ENCODE assay signal across 15 cellular contexts in the genomic region with DNA sequence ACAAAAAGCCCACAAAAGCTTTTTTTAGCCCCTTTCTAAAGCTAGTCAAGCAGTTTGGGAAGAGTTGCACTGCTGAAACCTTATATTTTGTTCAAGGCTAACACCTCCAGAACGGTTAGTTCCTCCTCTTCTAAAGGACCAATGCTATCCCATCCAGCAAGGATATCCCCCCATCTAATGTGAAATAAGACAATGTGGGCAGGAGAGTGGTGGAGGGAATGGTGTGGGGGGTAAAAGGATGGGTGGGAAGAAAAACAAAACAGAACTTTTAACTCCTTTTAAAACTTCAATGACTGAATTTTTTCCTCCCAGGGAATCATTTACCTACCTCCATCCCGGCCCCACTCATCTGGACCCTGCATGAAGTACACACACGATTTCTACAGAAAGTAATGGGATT. TPM values are rescaled to one million over a fixed set of nuclear protein-coding genes. Genes with fewer than 3 reads are reported as not detected.
A peak's percentile ranks its signal among the peaks of the same experiment; 100 is the strongest.
DNase-seq lines count a peak whose midpoint lies in the region; ATAC-seq and TF ChIP-seq lines count a peak whose summit lies in the region.
"Had no signal": no experiment of that assay in that cellular context is flagged by ENCODE, and none has a peak within 500 bp of the region (broad histone marks: within the 10 kb centered on the region; RNA-seq: fewer than 3 reads in every experiment).

No MANE protein-coding gene starts in this region.

- intact Hi-C loops in naive thymus-derived CD4-positive, alpha-beta T cell (cut with micrococcal nuclease) = no loop called here
- intact Hi-C loops in vagina (cut with DNase I) = no loop called here

- peaks cover 56 to 59% of the 10 kb centered on the region in 2 donors for H3K4me1 ChIP-seq in naive thymus-derived CD4-positive, alpha-beta T cell (ENCODE audit: control insufficient read depth in 2 of 2, insufficient read depth in 2 of 2, low read length in 2 of 2)
- H3K4me1 ChIP-seq in vagina = peaks cover 51% of the 10 kb centered on the region

- peak overlapping the region; percentile 63 for H3K27ac ChIP-seq in naive thymus-derived CD4-positive, alpha-beta T cell (ENCODE audit: low read depth, low read length)
- H3K27ac ChIP-seq in vagina = no peak overlapping the region
- H3K27ac ChIP-seq: cardiac muscle cell, lower lobe of right lung had no signal

- no peak for TF ChIP-seq CTCF in vagina (IDR thresholded peaks at IDR 0.05)

- H3K9me3 ChIP-seq in T-helper 17 cell (ENCODE audit: control insufficient read depth, low read length, poor library complexity, severe bottlenecking) = no peaks in the 10 kb centered on the region
- H3K9me3 ChIP-seq in naive thymus-derived CD4-positive, alpha-beta T cell (ENCODE audit: control insufficient read depth in 2 of 3, low read length in 3 of 3) = no peaks in the 10 kb centered on the region
- H3K9me3 ChIP-seq in vagina = no peaks in the 10 kb centered on the region
- H3K9me3 ChIP-seq: lower lobe of right lung, spleen, thyroid gland had no signal

- no peak for ATAC-seq in activated naive CD8-positive, alpha-beta T cell treated with anti-CD3 and anti-CD28 coated beads, Interleukin-2, amount 50 U/mL, for 24 hours
- no peak for ATAC-seq in T-helper 17 cell
- ATAC-seq in naive thymus-derived CD4-positive, alpha-beta T cell = no peak
- no peak for ATAC-seq in GM18858 (IDR thresholded peaks at IDR 0.05; ENCODE audit: unreplicated experiment)
- ATAC-seq in GM19463 (IDR thresholded peaks at IDR 0.05; ENCODE audit: unreplicated experiment) = no peak

- CTCF ChIA-PET in naive thymus-derived CD4-positive, alpha-beta T cell (lab: Charles Lee) = no interaction called here

- no peaks in the 10 kb centered on the region for H3K36me3 Mint-ChIP-seq in activated naive CD8-positive, alpha-beta T cell
- no peaks in the 10 kb centered on the region for H3K36me3 Mint-ChIP-seq in activated naive CD8-positive, alpha-beta T cell treated with anti-CD3 and anti-CD28 coated beads, Interleukin-2, amount 50 U/mL, for 24 hours (ENCODE audit: low read depth)
- H3K36me3 Mint-ChIP-seq in T-helper 17 cell (ENCODE audit: low read depth) = no peaks in the 10 kb centered on the region
- H3K36me3 Mint-ChIP-seq in naive thymus-derived CD4-positive, alpha-beta T cell = no peaks in the 10 kb centered on the region
- H3K36me3 Mint-ChIP-seq: activated naive CD4-positive, alpha-beta T cell treated with anti-CD3 and anti-CD28 coated beads, Interleukin-2, amount 50 U/mL, for 72 hours had no signal

- peak overlapping the region; percentile 67 for H3K4me3 ChIP-seq in naive thymus-derived CD4-positive, alpha-beta T cell (ENCODE audit: low read length)
- H3K4me3 ChIP-seq in vagina = no peak overlapping the region
- H3K4me3 ChIP-seq: cardiac muscle cell, lower lobe of right lung, thyroid gland had no signal

- H3K36me3 ChIP-seq in naive thymus-derived CD4-positive, alpha-beta T cell (ENCODE audit: control insufficient read depth in 2 of 3, insufficient read depth in 3 of 3, low read length in 3 of 3) = no peaks in the 10 kb centered on the region
- H3K36me3 ChIP-seq in vagina = no peaks in the 10 kb centered on the region
- H3K36me3 ChIP-seq: cardiac muscle cell, lower lobe of right lung, thyroid gland had no signal

- peak overlapping the region; percentile 88 for H3K4me3 Mint-ChIP-seq in activated naive CD8-positive, alpha-beta T cell
- H3K4me3 Mint-ChIP-seq in activated naive CD8-positive, alpha-beta T cell treated with anti-CD3 and anti-CD28 coated beads, Interleukin-2, amount 50 U/mL, for 24 hours = no peak overlapping the region
- H3K4me3 Mint-ChIP-seq in T-helper 17 cell = peak overlapping the region; percentile 5
- H3K4me3 Mint-ChIP-seq in naive thymus-derived CD4-positive, alpha-beta T cell = peak overlapping the region in 9 of 10 donors; percentile 9 to 94 (median 87)

- H3K27me3 ChIP-seq in naive thymus-derived CD4-positive, alpha-beta T cell (ENCODE audit: control insufficient read depth in 2 of 2, insufficient read depth in 2 of 2, low read length in 2 of 2) = no peaks in the 10 kb centered on the region
- no peaks in the 10 kb centered on the region for H3K27me3 ChIP-seq in vagina
- H3K27me3 ChIP-seq: cardiac muscle cell, thyroid gland had no signal

- no peaks in the 10 kb centered on the region for H3K27me3 Mint-ChIP-seq in activated naive CD8-positive, alpha-beta T cell
- peaks cover 6% of the 10 kb centered on the region for H3K27me3 Mint-ChIP-seq in activated naive CD8-positive, alpha-beta T cell treated with anti-CD3 and anti-CD28 coated beads, Interleukin-2, amount 50 U/mL, for 24 hours
- no peaks in the 10 kb centered on the region for H3K27me3 Mint-ChIP-seq in T-helper 17 cell
- H3K27me3 Mint-ChIP-seq in naive thymus-derived CD4-positive, alpha-beta T cell = peaks cover 0 to 50% (median 0%) of the 10 kb centered on the region in 5 donors

- TF ChIP-seq POLR2A in vagina (IDR thresholded peaks at IDR 0.05) = no peak

- H3K9me3 Mint-ChIP-seq in activated naive CD8-positive, alpha-beta T cell (ENCODE audit: low read depth) = no peaks in the 10 kb centered on the region
- no peaks in the 10 kb centered on the region for H3K9me3 Mint-ChIP-seq in activated naive CD8-positive, alpha-beta T cell treated with anti-CD3 and anti-CD28 coated beads, Interleukin-2, amount 50 U/mL, for 24 hours
- no peaks in the 10 kb centered on the region for H3K9me3 Mint-ChIP-seq in naive thymus-derived CD4-positive, alpha-beta T cell
- H3K9me3 Mint-ChIP-seq: activated naive CD4-positive, alpha-beta T cell treated with anti-CD3 and anti-CD28 coated beads, Interleukin-2, amount 50 U/mL, for 72 hours had no signal

- POLR2A ChIA-PET in naive thymus-derived CD4-positive, alpha-beta T cell (lab: Charles Lee) = interaction anchor here (1.9 to 2.7 kb wide), 3 partner anchors 9 to 16 kb away, joined by 11 to 13 read pairs (median 13); no protein-coding TSS in a partner anchor

- DNase-seq in activated naive CD8-positive, alpha-beta T cell treated with anti-CD3 and anti-CD28 coated beads, Interleukin-2, amount 50 U/mL, for 24 hours = no peak
- no peak for DNase-seq in T-helper 17 cell
- DNase-seq in naive thymus-derived CD4-positive, alpha-beta T cell = no peak
- no peak for DNase-seq in NCI-H2081 treated with DMSO at 0.1 percent for 48 hours (lab: John Stamatoyannopoulos, UW)
- no peak for DNase-seq in vagina (ENCODE audit: extremely low spot score in 2 of 2)
- DNase-seq: lower lobe of right lung, NCI-H2029 treated with DMSO at 0.1 percent for 48 hours, SIG-M5, spleen, thyroid gland had no signal

- no peak overlapping the region for H3K27ac Mint-ChIP-seq in activated naive CD8-positive, alpha-beta T cell
- H3K27ac Mint-ChIP-seq in activated naive CD8-positive, alpha-beta T cell treated with anti-CD3 and anti-CD28 coated beads, Interleukin-2, amount 50 U/mL, for 24 hours = no peak overlapping the region
- peak overlapping the region; percentile 96 for H3K27ac Mint-ChIP-seq in T-helper 17 cell
- H3K27ac Mint-ChIP-seq in naive thymus-derived CD4-positive, alpha-beta T cell = peak overlapping the region in 8 of 9 donors; percentile 38 to 99 (median 91)

- peaks cover 88% of the 10 kb centered on the region for H3K4me1 Mint-ChIP-seq in activated naive CD8-positive, alpha-beta T cell (ENCODE audit: low read depth)
- H3K4me1 Mint-ChIP-seq in activated naive CD8-positive, alpha-beta T cell treated with anti-CD3 and anti-CD28 coated beads, Interleukin-2, amount 50 U/mL, for 24 hours = peaks cover 67% of the 10 kb centered on the region
- peaks cover 39% of the 10 kb centered on the region for H3K4me1 Mint-ChIP-seq in T-helper 17 cell
- H3K4me1 Mint-ChIP-seq in naive thymus-derived CD4-positive, alpha-beta T cell = peaks cover 30 to 77% (median 70%) of the 10 kb centered on the region in 7 donors

RNA-seq across cellular contexts. Expression of a gene that starts 21.2 kb away (rescaled TPM):
- total RNA-seq in T-helper 17 cell = 10 to 100 TPM; 14.4 to 18.5 TPM
- total RNA-seq in naive thymus-derived CD4-positive, alpha-beta T cell = 10 to 100 TPM in 4 of 5 experiments, 1 to 10 TPM in 1; 5.7 to 28.9 (median 23.5) TPM
- polyA plus RNA-seq in naive thymus-derived CD4-positive, alpha-beta T cell = 10 to 100 TPM in 1 of 2 donors, 1 to 10 TPM in 1; 9.7 to 10.2 TPM
- 14.2 TPM for total RNA-seq in vagina

Comparison
In these comparisons a context has a peak if more than half of its experiments do, and no peak if none do; other contexts are left out.
1. H3K27ac Mint-ChIP-seq: peak in T-helper 17 cell (single experiment) and naive thymus-derived CD4-positive, alpha-beta T cell (8 of 9); none in activated naive CD8-positive, alpha-beta T cell (single experiment) and activated naive CD8-positive, alpha-beta T cell treated with anti-CD3 and anti-CD28 coated beads, Interleukin-2, amount 50 U/mL, for 24 hours (single experiment).